Comparison of ENCODE assay signal across 1 cellular context in the genomic region with DNA sequence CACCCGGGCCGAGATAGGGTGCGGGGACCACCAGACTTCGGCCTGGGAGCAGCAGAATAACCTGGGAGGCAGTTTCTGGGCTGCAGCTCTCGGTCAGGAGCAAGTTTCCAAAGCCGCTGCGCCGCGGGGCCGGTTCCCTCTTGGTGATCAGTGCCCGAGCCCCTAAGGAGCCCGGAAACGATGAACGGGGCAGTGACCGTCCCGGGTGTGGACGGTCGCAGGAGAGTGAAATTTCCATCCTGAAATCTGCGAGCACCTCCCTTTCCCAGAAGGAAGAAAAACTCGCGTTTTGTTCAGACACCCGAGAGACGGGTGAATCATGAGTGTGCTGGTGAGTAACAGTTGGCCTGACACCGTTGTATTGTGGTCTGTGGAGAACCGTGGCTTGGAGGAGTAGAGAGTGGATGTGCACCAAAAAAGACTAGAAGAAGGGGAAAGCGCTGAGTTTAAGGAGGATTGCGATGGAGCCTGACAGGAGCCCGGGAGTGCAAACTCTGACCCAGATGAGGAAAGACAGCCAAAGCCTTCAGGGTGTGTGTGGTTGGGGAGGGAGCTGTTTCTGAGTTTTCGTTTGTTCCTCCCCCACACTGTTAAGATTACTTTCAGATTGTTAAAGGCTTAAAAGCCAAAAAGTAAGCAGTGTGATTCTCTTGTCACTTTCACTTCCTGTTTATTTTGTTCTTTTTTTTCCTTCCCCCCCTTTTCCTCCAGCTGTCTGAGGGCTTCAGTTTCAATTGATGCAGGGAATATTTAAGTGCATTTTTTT.
TF ChIP-seq lines count a peak whose summit lies in the region.

No MANE protein-coding gene starts in this region.

TF ChIP-seq in GM23338, 12 proteins besides CTCF, POLR2A, EP300 and RAD21 (continued from another document):
- TF ChIP-seq, protein P1, sequence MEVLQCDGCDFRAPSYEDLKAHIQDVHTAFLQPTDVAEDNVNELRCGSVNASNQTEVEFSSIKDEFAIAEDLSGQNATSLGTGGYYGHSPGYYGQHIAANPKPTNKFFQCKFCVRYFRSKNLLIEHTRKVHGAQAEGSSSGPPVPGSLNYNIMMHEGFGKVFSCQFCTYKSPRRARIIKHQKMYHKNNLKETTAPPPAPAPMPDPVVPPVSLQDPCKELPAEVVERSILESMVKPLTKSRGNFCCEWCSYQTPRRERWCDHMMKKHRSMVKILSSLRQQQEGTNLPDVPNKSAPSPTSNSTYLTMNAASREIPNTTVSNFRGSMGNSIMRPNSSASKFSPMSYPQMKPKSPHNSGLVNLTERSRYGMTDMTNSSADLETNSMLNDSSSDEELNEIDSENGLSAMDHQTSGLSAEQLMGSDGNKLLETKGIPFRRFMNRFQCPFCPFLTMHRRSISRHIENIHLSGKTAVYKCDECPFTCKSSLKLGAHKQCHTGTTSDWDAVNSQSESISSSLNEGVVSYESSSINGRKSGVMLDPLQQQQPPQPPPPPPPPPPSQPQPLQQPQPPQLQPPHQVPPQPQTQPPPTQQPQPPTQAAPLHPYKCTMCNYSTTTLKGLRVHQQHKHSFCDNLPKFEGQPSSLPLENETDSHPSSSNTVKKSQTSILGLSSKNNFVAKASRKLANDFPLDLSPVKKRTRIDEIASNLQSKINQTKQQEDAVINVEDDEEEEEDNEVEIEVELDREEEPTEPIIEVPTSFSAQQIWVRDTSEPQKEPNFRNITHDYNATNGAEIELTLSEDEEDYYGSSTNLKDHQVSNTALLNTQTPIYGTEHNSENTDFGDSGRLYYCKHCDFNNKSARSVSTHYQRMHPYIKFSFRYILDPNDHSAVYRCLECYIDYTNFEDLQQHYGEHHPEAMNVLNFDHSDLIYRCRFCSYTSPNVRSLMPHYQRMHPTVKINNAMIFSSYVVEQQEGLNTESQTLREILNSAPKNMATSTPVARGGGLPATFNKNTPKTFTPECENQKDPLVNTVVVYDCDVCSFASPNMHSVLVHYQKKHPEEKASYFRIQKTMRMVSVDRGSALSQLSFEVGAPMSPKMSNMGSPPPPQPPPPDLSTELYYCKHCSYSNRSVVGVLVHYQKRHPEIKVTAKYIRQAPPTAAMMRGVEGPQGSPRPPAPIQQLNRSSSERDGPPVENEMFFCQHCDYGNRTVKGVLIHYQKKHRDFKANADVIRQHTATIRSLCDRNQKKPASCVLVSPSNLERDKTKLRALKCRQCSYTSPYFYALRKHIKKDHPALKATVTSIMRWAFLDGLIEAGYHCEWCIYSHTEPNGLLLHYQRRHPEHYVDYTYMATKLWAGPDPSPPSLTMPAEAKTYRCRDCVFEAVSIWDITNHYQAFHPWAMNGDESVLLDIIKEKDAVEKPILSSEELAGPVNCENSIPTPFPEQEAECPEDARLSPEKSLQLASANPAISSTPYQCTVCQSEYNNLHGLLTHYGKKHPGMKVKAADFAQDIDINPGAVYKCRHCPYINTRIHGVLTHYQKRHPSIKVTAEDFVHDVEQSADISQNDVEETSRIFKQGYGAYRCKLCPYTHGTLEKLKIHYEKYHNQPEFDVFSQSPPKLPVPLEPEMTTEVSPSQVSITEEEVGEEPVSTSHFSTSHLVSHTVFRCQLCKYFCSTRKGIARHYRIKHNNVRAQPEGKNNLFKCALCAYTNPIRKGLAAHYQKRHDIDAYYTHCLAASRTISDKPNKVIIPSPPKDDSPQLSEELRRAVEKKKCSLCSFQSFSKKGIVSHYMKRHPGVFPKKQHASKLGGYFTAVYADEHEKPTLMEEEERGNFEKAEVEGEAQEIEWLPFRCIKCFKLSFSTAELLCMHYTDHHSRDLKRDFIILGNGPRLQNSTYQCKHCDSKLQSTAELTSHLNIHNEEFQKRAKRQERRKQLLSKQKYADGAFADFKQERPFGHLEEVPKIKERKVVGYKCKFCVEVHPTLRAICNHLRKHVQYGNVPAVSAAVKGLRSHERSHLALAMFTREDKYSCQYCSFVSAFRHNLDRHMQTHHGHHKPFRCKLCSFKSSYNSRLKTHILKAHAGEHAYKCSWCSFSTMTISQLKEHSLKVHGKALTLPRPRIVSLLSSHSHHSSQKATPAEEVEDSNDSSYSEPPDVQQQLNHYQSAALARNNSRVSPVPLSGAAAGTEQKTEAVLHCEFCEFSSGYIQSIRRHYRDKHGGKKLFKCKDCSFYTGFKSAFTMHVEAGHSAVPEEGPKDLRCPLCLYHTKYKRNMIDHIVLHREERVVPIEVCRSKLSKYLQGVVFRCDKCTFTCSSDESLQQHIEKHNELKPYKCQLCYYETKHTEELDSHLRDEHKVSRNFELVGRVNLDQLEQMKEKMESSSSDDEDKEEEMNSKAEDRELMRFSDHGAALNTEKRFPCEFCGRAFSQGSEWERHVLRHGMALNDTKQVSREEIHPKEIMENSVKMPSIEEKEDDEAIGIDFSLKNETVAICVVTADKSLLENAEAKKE (CRISPR knock-in tag; IDR thresholded peaks at IDR 0.05), result no peak
- TF ChIP-seq NANOG (IDR thresholded peaks at IDR 0.05; ENCODE audit: borderline replicate concordance), result no peak
- TF ChIP-seq POLR2AphosphoS5 (IDR thresholded peaks at IDR 0.05; ENCODE audit: low read depth), result no peak
- TF ChIP-seq CREB1 (CRISPR knock-in tag; IDR thresholded peaks at IDR 0.05; ENCODE audit: low read depth), result no peak
- no peak for TF ChIP-seq ZNF114 (CRISPR knock-in tag; IDR thresholded peaks at IDR 0.05)
- TF ChIP-seq, protein P2, sequence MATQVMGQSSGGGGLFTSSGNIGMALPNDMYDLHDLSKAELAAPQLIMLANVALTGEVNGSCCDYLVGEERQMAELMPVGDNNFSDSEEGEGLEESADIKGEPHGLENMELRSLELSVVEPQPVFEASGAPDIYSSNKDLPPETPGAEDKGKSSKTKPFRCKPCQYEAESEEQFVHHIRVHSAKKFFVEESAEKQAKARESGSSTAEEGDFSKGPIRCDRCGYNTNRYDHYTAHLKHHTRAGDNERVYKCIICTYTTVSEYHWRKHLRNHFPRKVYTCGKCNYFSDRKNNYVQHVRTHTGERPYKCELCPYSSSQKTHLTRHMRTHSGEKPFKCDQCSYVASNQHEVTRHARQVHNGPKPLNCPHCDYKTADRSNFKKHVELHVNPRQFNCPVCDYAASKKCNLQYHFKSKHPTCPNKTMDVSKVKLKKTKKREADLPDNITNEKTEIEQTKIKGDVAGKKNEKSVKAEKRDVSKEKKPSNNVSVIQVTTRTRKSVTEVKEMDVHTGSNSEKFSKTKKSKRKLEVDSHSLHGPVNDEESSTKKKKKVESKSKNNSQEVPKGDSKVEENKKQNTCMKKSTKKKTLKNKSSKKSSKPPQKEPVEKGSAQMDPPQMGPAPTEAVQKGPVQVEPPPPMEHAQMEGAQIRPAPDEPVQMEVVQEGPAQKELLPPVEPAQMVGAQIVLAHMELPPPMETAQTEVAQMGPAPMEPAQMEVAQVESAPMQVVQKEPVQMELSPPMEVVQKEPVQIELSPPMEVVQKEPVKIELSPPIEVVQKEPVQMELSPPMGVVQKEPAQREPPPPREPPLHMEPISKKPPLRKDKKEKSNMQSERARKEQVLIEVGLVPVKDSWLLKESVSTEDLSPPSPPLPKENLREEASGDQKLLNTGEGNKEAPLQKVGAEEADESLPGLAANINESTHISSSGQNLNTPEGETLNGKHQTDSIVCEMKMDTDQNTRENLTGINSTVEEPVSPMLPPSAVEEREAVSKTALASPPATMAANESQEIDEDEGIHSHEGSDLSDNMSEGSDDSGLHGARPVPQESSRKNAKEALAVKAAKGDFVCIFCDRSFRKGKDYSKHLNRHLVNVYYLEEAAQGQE (IDR thresholded peaks at IDR 0.05; ENCODE audit: unreplicated experiment), result no peak
- TF ChIP-seq, protein P3, sequence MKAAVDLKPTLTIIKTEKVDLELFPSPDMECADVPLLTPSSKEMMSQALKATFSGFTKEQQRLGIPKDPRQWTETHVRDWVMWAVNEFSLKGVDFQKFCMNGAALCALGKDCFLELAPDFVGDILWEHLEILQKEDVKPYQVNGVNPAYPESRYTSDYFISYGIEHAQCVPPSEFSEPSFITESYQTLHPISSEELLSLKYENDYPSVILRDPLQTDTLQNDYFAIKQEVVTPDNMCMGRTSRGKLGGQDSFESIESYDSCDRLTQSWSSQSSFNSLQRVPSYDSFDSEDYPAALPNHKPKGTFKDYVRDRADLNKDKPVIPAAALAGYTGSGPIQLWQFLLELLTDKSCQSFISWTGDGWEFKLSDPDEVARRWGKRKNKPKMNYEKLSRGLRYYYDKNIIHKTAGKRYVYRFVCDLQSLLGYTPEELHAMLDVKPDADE (IDR thresholded peaks at IDR 0.05), result no peak
